Comparison of ENCODE assay signal across 8 cellular contexts in the genomic region with DNA sequence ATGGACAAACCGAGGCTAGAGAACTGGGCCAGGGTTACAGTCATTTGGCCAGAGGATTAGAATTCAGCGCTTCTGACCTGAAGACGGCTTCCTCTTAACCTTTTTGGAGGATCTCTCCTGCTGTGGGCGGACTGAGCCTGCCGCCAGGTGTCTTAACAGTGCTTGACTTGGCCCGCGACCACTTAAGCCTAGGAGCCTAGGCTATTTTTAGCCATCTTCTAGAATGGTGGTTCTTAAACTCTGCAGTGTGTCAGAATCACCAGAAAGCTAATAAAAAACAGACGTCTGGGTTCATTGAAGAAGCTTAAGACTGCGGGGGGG. TPM values are rescaled to one million over a fixed set of nuclear protein-coding genes. Genes with fewer than 3 reads are reported as not detected.
DNase-seq lines count a peak whose midpoint lies in the region; ATAC-seq and TF ChIP-seq lines count a peak whose summit lies in the region.

No MANE protein-coding gene starts in this region.

- H3K9me3 ChIP-seq in right atrium auricular region, result no peaks in the 10 kb centered on the region
- no peaks in the 10 kb centered on the region for H3K9me3 ChIP-seq in smooth muscle cell (replicated peaks; ENCODE audit: low read depth)

- peak overlapping the region; percentile 97 for H3K27ac Mint-ChIP-seq in activated T-helper 2 cell treated with anti-CD3 and anti-CD28 coated beads, Interferon-gamma antibody, Interleukin-2, Interleukin-4, amounts not matched to agents 10 μg/mL and 5 μg/mL and 100 μg/mL, durations not matched to agents 14 hours and 24 hours and 36 hours

- H2AFZ ChIP-seq in smooth muscle cell (ENCODE audit: low read depth), result peak overlapping the region; percentile 5

- peaks cover 38% of the 10 kb centered on the region for H4K20me1 ChIP-seq in smooth muscle cell (ENCODE audit: low read depth)

- H3K4me3 Mint-ChIP-seq in activated T-helper 2 cell treated with anti-CD3 and anti-CD28 coated beads, Interferon-gamma antibody, Interleukin-2, Interleukin-4, amounts not matched to agents 10 μg/mL and 5 μg/mL and 100 μg/mL, durations not matched to agents 14 hours and 24 hours and 36 hours (ENCODE audit: low read depth), result peak overlapping the region; percentile 99

- H3K27me3 Mint-ChIP-seq in activated T-helper 2 cell treated with anti-CD3 and anti-CD28 coated beads, Interferon-gamma antibody, Interleukin-2, Interleukin-4, amounts not matched to agents 10 μg/mL and 5 μg/mL and 100 μg/mL, durations not matched to agents 14 hours and 24 hours and 36 hours (ENCODE audit: low read depth), result no peaks in the 10 kb centered on the region

- peaks cover under 1% of the 10 kb centered on the region for H3F3A ChIP-seq in smooth muscle cell (ENCODE audit: low read depth)

- peak overlapping the region; percentile 98 for H3K4me2 ChIP-seq in smooth muscle cell

- peak overlapping the region; percentile 96 for H3K27ac ChIP-seq in right atrium auricular region
- H3K27ac ChIP-seq in smooth muscle cell (ENCODE audit: low read depth), result peak overlapping the region; percentile 94

- DNase-seq in NCI-H82 (lab: John Stamatoyannopoulos, UW), result peak; percentile 66
- DNase-seq in NCI-H82 treated with DMSO at 0.1 percent for 48 hours (lab: John Stamatoyannopoulos, UW; ENCODE audit: unreplicated experiment), result no peak
- DNase-seq in NCI-H146 (lab: John Stamatoyannopoulos, UW), result peak; percentile 38
- peak; percentile 20 for DNase-seq in activated T-helper 2 cell treated with anti-CD3 and anti-CD28 coated beads, Interferon-gamma antibody, Interleukin-2, Interleukin-4, amounts not matched to agents 10 μg/mL and 5 μg/mL and 100 μg/mL, durations not matched to agents 14 hours and 24 hours and 36 hours (ENCODE audit: low spot score)
- no peak for DNase-seq in right atrium auricular region (ENCODE audit: low spot score)
- DNase-seq in smooth muscle cell (lab: John Stamatoyannopoulos, UW; ENCODE audit: unreplicated experiment), result no peak
- no peak for DNase-seq in occipital lobe (lab: John Stamatoyannopoulos, UW)
- no peak for DNase-seq in omental fat pad (ENCODE audit: low spot score)

- peaks cover 75% of the 10 kb centered on the region for H3K79me2 ChIP-seq in smooth muscle cell (ENCODE audit: low read depth)

- no peaks in the 10 kb centered on the region for H3K9me3 Mint-ChIP-seq in activated T-helper 2 cell treated with anti-CD3 and anti-CD28 coated beads, Interferon-gamma antibody, Interleukin-2, Interleukin-4, amounts not matched to agents 10 μg/mL and 5 μg/mL and 100 μg/mL, durations not matched to agents 14 hours and 24 hours and 36 hours

- intact Hi-C loops in activated T-helper 2 cell treated with anti-CD3 and anti-CD28 coated beads, Interferon-gamma antibody, Interleukin-2, Interleukin-4, amounts not matched to agents 10 μg/mL and 5 μg/mL and 100 μg/mL, durations not matched to agents 14 hours and 24 hours and 36 hours (cut with micrococcal nuclease), result loop anchor here (2.0 to 10.0 kb wide), 4 partner anchors 41 to 266 kb away; no protein-coding TSS in a partner anchor

- peaks cover 55% of the 10 kb centered on the region for H3K36me3 Mint-ChIP-seq in activated T-helper 2 cell treated with anti-CD3 and anti-CD28 coated beads, Interferon-gamma antibody, Interleukin-2, Interleukin-4, amounts not matched to agents 10 μg/mL and 5 μg/mL and 100 μg/mL, durations not matched to agents 14 hours and 24 hours and 36 hours (ENCODE audit: low read depth)

- peak overlapping the region; percentile 97 for H3K9ac ChIP-seq in smooth muscle cell (ENCODE audit: low read depth)

- H3K27me3 ChIP-seq in right atrium auricular region (no peaks in the 10 kb centered on the region), smooth muscle cell (ENCODE audit: low read depth) (no peaks in the 10 kb centered on the region)

- H3K4me3 ChIP-seq in right atrium auricular region, result peak overlapping the region; percentile 96 to 100
- H3K4me3 ChIP-seq in smooth muscle cell, result peak overlapping the region; percentile 91

- ATAC-seq in omental fat pad (ENCODE audit: low FRiP score), result no peak

- peaks cover 0 to 48% of the 10 kb centered on the region in 2 donors for H3K4me1 ChIP-seq in right atrium auricular region
- peaks cover 12% of the 10 kb centered on the region for H3K4me1 ChIP-seq in smooth muscle cell (ENCODE audit: low read depth)

- H3K36me3 ChIP-seq in right atrium auricular region (peaks cover 6% of the 10 kb centered on the region), smooth muscle cell (ENCODE audit: low read depth) (no peaks in the 10 kb centered on the region)

- H3K4me1 Mint-ChIP-seq in activated T-helper 2 cell treated with anti-CD3 and anti-CD28 coated beads, Interferon-gamma antibody, Interleukin-2, Interleukin-4, amounts not matched to agents 10 μg/mL and 5 μg/mL and 100 μg/mL, durations not matched to agents 14 hours and 24 hours and 36 hours (ENCODE audit: low read depth), result peaks cover 38% of the 10 kb centered on the region

- WGBS in smooth muscle cell (ENCODE audit: low lambda C conversion rate), result 2% methylated on average over 9 of the region's 9 CpGs

- TF ChIP-seq CTCF in right atrium auricular region (IDR thresholded peaks at IDR 0.05), result no peak
- TF ChIP-seq CTCF in smooth muscle cell (IDR thresholded peaks at IDR 0.05; ENCODE audit: borderline replicate concordance, insufficient read depth, poor library complexity, severe bottlenecking), result no peak
- no peak for TF ChIP-seq CTCF in omental fat pad (IDR thresholded peaks at IDR 0.05)

RNA-seq across cellular contexts. Expression of gene MDH2, which starts 0.7 kb away (rescaled TPM):
- 268 and 285 TPM in 2 replicates for total RNA-seq in activated T-helper 2 cell treated with anti-CD3 and anti-CD28 coated beads, Interferon-gamma antibody, Interleukin-2, Interleukin-4, amounts not matched to agents 10 μg/mL and 5 μg/mL and 100 μg/mL, durations not matched to agents 14 hours and 24 hours and 36 hours
- total RNA-seq in right atrium auricular region (100 to 1,000 TPM; 186 to 272 TPM), smooth muscle cell (57.0 and 58.1 TPM in 2 replicates), occipital lobe (34.8 TPM), omental fat pad (10 to 100 TPM; 58.7 to 77.2 (median 67.5) TPM)
- 216 and 221 TPM in 2 replicates for polyA plus RNA-seq in smooth muscle cell

RNA-seq across cellular contexts. Expression of gene STYXL1, which starts 0.8 kb away (rescaled TPM):
- 27.7 and 36.1 TPM in 2 replicates for total RNA-seq in activated T-helper 2 cell treated with anti-CD3 and anti-CD28 coated beads, Interferon-gamma antibody, Interleukin-2, Interleukin-4, amounts not matched to agents 10 μg/mL and 5 μg/mL and 100 μg/mL, durations not matched to agents 14 hours and 24 hours and 36 hours
- total RNA-seq in right atrium auricular region (10 to 100 TPM; 17.6 to 40.1 TPM), smooth muscle cell (72.2 and 84.0 TPM in 2 replicates), occipital lobe (18.4 TPM), omental fat pad (10 to 100 TPM; 13.6 to 20.0 (median 19.4) TPM)
- 75.6 and 95.7 TPM in 2 replicates for polyA plus RNA-seq in smooth muscle cell

RNA-seq across cellular contexts. Expression of gene TMEM120A, which starts 54.2 kb away (rescaled TPM):
- 62.4 and 63.7 TPM in 2 replicates for total RNA-seq in activated T-helper 2 cell treated with anti-CD3 and anti-CD28 coated beads, Interferon-gamma antibody, Interleukin-2, Interleukin-4, amounts not matched to agents 10 μg/mL and 5 μg/mL and 100 μg/mL, durations not matched to agents 14 hours and 24 hours and 36 hours
- 10 to 100 TPM; 35.3 to 50.0 TPM for total RNA-seq in right atrium auricular region
- total RNA-seq in smooth muscle cell, result 20.3 and 42.9 TPM in 2 replicates
- polyA plus RNA-seq in smooth muscle cell, result 37.2 and 45.5 TPM in 2 replicates
- 19.8 TPM for total RNA-seq in occipital lobe
- total RNA-seq in omental fat pad, result 100 to 1,000 TPM in 1 of 4 donors, 10 to 100 TPM in 3; 34.9 to 104 (median 51.5) TPM

Comparison
In these comparisons a context has a peak if more than half of its experiments do, and no peak if none do; other contexts are left out.
1. DNase-seq: peak in NCI-H82 (single experiment), NCI-H146 (single experiment) and activated T-helper 2 cell treated with anti-CD3 and anti-CD28 coated beads, Interferon-gamma antibody, Interleukin-2, Interleukin-4, amounts not matched to agents 10 μg/mL and 5 μg/mL and 100 μg/mL, durations not matched to agents 14 hours and 24 hours and 36 hours (single experiment); none in NCI-H82 treated with DMSO at 0.1 percent for 48 hours (single experiment), right atrium auricular region (single experiment), smooth muscle cell (single experiment), occipital lobe (single experiment) and omental fat pad (single experiment).